ENCODE assay signal across 8 cellular contexts in genomic region chr7:44104880-44105771, GRCh38. TPM values are rescaled to one million over a fixed set of nuclear protein-coding genes. Genes with fewer than 3 reads are reported as not detected.
DNase-seq lines count a peak whose midpoint lies in the region; ATAC-seq and TF ChIP-seq lines count a peak whose summit lies in the region.

No MANE protein-coding gene starts in this region.

- peak; percentile 68 for TF ChIP-seq POLR2A in ovary (IDR thresholded peaks at IDR 0.05)

- H3K27ac Mint-ChIP-seq in activated CD8-positive, alpha-beta T cell treated with anti-CD3 and anti-CD28 coated beads, Interleukin-2, amount 10 ng/mL, durations not matched to agents 7 days and 5 days = peak overlapping the region; percentile 64
- no peak overlapping the region for H3K27ac Mint-ChIP-seq in glutamatergic neuron (ENCODE audit: unreplicated experiment)

- TF ChIP-seq EP300 in ovary (IDR thresholded peaks at IDR 0.05) = peak; percentile 79

- H3K36me3 ChIP-seq in H7 (replicated peaks; ENCODE audit: control insufficient read depth, insufficient read depth, low read length) (no peaks in the 10 kb centered on the region), ovary (no peaks in the 10 kb centered on the region)

- H3K27me3 Mint-ChIP-seq in activated CD8-positive, alpha-beta T cell treated with anti-CD3 and anti-CD28 coated beads, Interleukin-2, amount 10 ng/mL, durations not matched to agents 7 days and 5 days (ENCODE audit: low read depth) = peaks cover 16% of the 10 kb centered on the region
- peaks cover 9% of the 10 kb centered on the region for H3K27me3 Mint-ChIP-seq in glutamatergic neuron (ENCODE audit: unreplicated experiment)

- 2 to 7% (median 4%) methylated on average over 21 to 26 of the region's 26 CpGs for WGBS in ovary, 3 donors

- peak overlapping the region; percentile 75 for H3K4me3 ChIP-seq in H7 (ENCODE audit: insufficient read depth, low read depth, low read length)
- peak overlapping the region; percentile 71 for H3K4me3 ChIP-seq in ovary

- H3K9me3 Mint-ChIP-seq in activated CD8-positive, alpha-beta T cell treated with anti-CD3 and anti-CD28 coated beads, Interleukin-2, amount 10 ng/mL, durations not matched to agents 7 days and 5 days (ENCODE audit: insufficient read depth) = no peaks in the 10 kb centered on the region
- H3K9me3 Mint-ChIP-seq in glutamatergic neuron (ENCODE audit: unreplicated experiment) = no peaks in the 10 kb centered on the region

- POLR2A ChIA-PET in activated CD8-positive, alpha-beta T cell treated with anti-CD3 and anti-CD28 coated beads, Interleukin-2, amount 10 ng/mL, durations not matched to agents 7 days and 5 days (lab: Charles Lee) = interaction anchor here (0.6 to 1.0 kb wide), 2 partner anchors 10 to 200 kb away, joined by 3 to 4 read pairs; no protein-coding TSS in a partner anchor

- H3K4me1 Mint-ChIP-seq in activated CD8-positive, alpha-beta T cell treated with anti-CD3 and anti-CD28 coated beads, Interleukin-2, amount 10 ng/mL, durations not matched to agents 7 days and 5 days (ENCODE audit: low read depth) = peaks cover 8% of the 10 kb centered on the region
- peaks cover 6% of the 10 kb centered on the region for H3K4me1 Mint-ChIP-seq in glutamatergic neuron (ENCODE audit: low read depth, unreplicated experiment)

- H3K36me3 Mint-ChIP-seq in activated CD8-positive, alpha-beta T cell treated with anti-CD3 and anti-CD28 coated beads, Interleukin-2, amount 10 ng/mL, durations not matched to agents 7 days and 5 days (ENCODE audit: low read depth) = no peaks in the 10 kb centered on the region
- no peaks in the 10 kb centered on the region for H3K36me3 Mint-ChIP-seq in glutamatergic neuron (ENCODE audit: unreplicated experiment)

- H3K4me3 Mint-ChIP-seq in activated CD8-positive, alpha-beta T cell treated with anti-CD3 and anti-CD28 coated beads, Interleukin-2, amount 10 ng/mL, durations not matched to agents 7 days and 5 days = peak overlapping the region; percentile 72
- peak overlapping the region; percentile 77 for H3K4me3 Mint-ChIP-seq in glutamatergic neuron (ENCODE audit: unreplicated experiment)

- peaks cover 21% of the 10 kb centered on the region for H3K4me1 ChIP-seq in ovary (ENCODE audit: insufficient read depth)

- peak; percentile 38 for ATAC-seq in activated CD8-positive, alpha-beta T cell treated with anti-CD3 and anti-CD28 coated beads, Interleukin-2, amount 10 ng/mL, durations not matched to agents 7 days and 5 days
- ATAC-seq in HG03354 (IDR thresholded peaks at IDR 0.05; ENCODE audit: poor library complexity, severe bottlenecking, unreplicated experiment) = no peak

- DNase-seq in H7 (peak; percentile 91), glutamatergic neuron (no peak), ovary (peak; percentile 62 to 75 (median 74)), cerebellum (ENCODE audit: low spot score) (no peak), NCI-H1694 (lab: John Stamatoyannopoulos, UW) (no peak)
- no peak for DNase-seq in activated CD8-positive, alpha-beta T cell treated with anti-CD3 and anti-CD28 coated beads, Interleukin-2, amount 10 ng/mL, durations not matched to agents 7 days and 5 days
- DNase-seq in central memory CD4-positive, alpha-beta T cell = no peak

- CTCF ChIA-PET in activated CD8-positive, alpha-beta T cell treated with anti-CD3 and anti-CD28 coated beads, Interleukin-2, amount 10 ng/mL, durations not matched to agents 7 days and 5 days (lab: Charles Lee) = interaction anchor here (1.0 to 1.3 kb wide), 4 partner anchors 8 to 33 kb away, joined by 3 to 4 read pairs (median 4); partner anchors contain the start of gene POLD2

- H3K27ac ChIP-seq in ovary = peak overlapping the region; percentile 89 to 93

- no peaks in the 10 kb centered on the region for H3K9me3 ChIP-seq in ovary

- H3K27me3 ChIP-seq in H7 (ENCODE audit: control insufficient read depth, insufficient read depth, low read length) (peaks cover 10% of the 10 kb centered on the region), ovary (no peaks in the 10 kb centered on the region)

- TF ChIP-seq CTCF in glutamatergic neuron (IDR thresholded peaks at IDR 0.05; ENCODE audit: partially characterized antibody, unreplicated experiment) = no peak
- TF ChIP-seq CTCF in ovary (IDR thresholded peaks at IDR 0.05) = no peak

- intact Hi-C loops in ovary (cut with DNase I) = loop anchor here in 2 of 4 donors (2.0 to 5.0 kb wide), 3 partner anchors 22 to 33 kb away; partner anchors contain the start of gene POLM (in 1 of the 2)

RNA-seq across cellular contexts. Expression of gene AEBP1, which starts 1.0 kb away (rescaled TPM):
- total RNA-seq in H7 (2014; rRNA removed; shearing (Covaris generic)) = 12.9 and 15.8 TPM in 2 replicates
- 10 to 100 TPM; 13.0 to 15.7 TPM for total RNA-seq in activated CD8-positive, alpha-beta T cell treated with anti-CD3 and anti-CD28 coated beads, Interleukin-2, amount 10 ng/mL, durations not matched to agents 7 days and 5 days
- total RNA-seq in glutamatergic neuron (ENCODE audit: unreplicated experiment) (35.4 TPM), ovary (100 to 1,000 TPM; 137 to 563 (median 327) TPM), cerebellum (11.3 TPM)
- 100 to 1,000 TPM; 240 to 283 TPM for polyA plus RNA-seq in ovary

RNA-seq across cellular contexts. Expression of gene POLD2, which starts 18.2 kb away (rescaled TPM):
- total RNA-seq in H7 (2014; rRNA removed; shearing (Covaris generic)) = 134 and 136 TPM in 2 replicates
- 100 to 1,000 TPM; 134 to 135 TPM for total RNA-seq in activated CD8-positive, alpha-beta T cell treated with anti-CD3 and anti-CD28 coated beads, Interleukin-2, amount 10 ng/mL, durations not matched to agents 7 days and 5 days
- 71.2 TPM for total RNA-seq in glutamatergic neuron (ENCODE audit: unreplicated experiment)
- total RNA-seq in ovary = 100 to 1,000 TPM in 2 of 7 donors, 10 to 100 TPM in 5; 42.4 to 118 (median 76.9) TPM
- polyA plus RNA-seq in ovary = 10 to 100 TPM; 35.3 to 63.5 TPM
- 41.1 TPM for total RNA-seq in cerebellum

RNA-seq across cellular contexts. Expression of gene POLM, which starts 22.8 kb away (rescaled TPM):
- 16.9 and 17.0 TPM in 2 replicates for total RNA-seq in H7 (2014; rRNA removed; shearing (Covaris generic))
- total RNA-seq in activated CD8-positive, alpha-beta T cell treated with anti-CD3 and anti-CD28 coated beads, Interleukin-2, amount 10 ng/mL, durations not matched to agents 7 days and 5 days = 10 to 100 TPM; 37.3 to 37.9 TPM
- total RNA-seq in glutamatergic neuron (ENCODE audit: unreplicated experiment) = 28.8 TPM
- total RNA-seq in ovary = 10 to 100 TPM; 20.9 to 37.3 (median 30.2) TPM
- 10 to 100 TPM in 1 of 2 donors, 1 to 10 TPM in 1; 5.1 to 24.7 TPM for polyA plus RNA-seq in ovary
- 12.8 TPM for total RNA-seq in cerebellum

RNA-seq across cellular contexts. Expression of gene MYL7, which starts 36.0 kb away (rescaled TPM):
- total RNA-seq in H7 (2014; rRNA removed; shearing (Covaris generic)) = 1.4 and 4.7 TPM in 2 replicates
- not detected for total RNA-seq in activated CD8-positive, alpha-beta T cell treated with anti-CD3 and anti-CD28 coated beads, Interleukin-2, amount 10 ng/mL, durations not matched to agents 7 days and 5 days
- total RNA-seq in glutamatergic neuron (ENCODE audit: unreplicated experiment) (7.6 TPM), ovary (1 to 10 TPM in 3 of 7 donors, under 1 TPM in 1, not detected in 3; 0.46 to 2.0 (median 1.6) TPM), cerebellum (not detected)
- polyA plus RNA-seq in ovary = 1 to 10 TPM in 1 of 2 donors, under 1 TPM in 1; 0.35 to 1.5 TPM

RNA-seq across cellular contexts. Expression of gene PGAM2, which starts 39.8 kb away (rescaled TPM):
- 2.7 and 4.5 TPM in 2 replicates for total RNA-seq in H7 (2014; rRNA removed; shearing (Covaris generic))
- total RNA-seq in activated CD8-positive, alpha-beta T cell treated with anti-CD3 and anti-CD28 coated beads, Interleukin-2, amount 10 ng/mL, durations not matched to agents 7 days and 5 days = under 1 TPM; 0.34 to 0.68 TPM
- 13.3 TPM for total RNA-seq in glutamatergic neuron (ENCODE audit: unreplicated experiment)
- total RNA-seq in ovary = 1 to 10 TPM in 4 of 7 donors, under 1 TPM in 1, not detected in 2; 0.72 to 3.2 (median 1.9) TPM
- 1 to 10 TPM in 1 of 2 donors, under 1 TPM in 1; 0.40 to 1.7 TPM for polyA plus RNA-seq in ovary
- total RNA-seq in cerebellum = 13.0 TPM

Comparison
In these comparisons a context has a peak if more than half of its experiments do, and no peak if none do; other contexts are left out.
1. DNase-seq: peak in H7 (single experiment) and ovary (5 of 5); none in activated CD8-positive, alpha-beta T cell treated with anti-CD3 and anti-CD28 coated beads, Interleukin-2, amount 10 ng/mL, durations not matched to agents 7 days and 5 days (single experiment), glutamatergic neuron (single experiment), cerebellum (single experiment), NCI-H1694 (single experiment) and central memory CD4-positive, alpha-beta T cell (single experiment).